ENCODE assay signal across 1 cellular context in genomic region chr1:77219166-77219887, GRCh38.
TF ChIP-seq lines count a peak whose summit lies in the region.

TSS of gene PIGK (minus strand) at chr1:77219430. CDS start at chr1:77219402, 28 bp downstream.

TF ChIP-seq in H1, 55 proteins besides CTCF, POLR2A, EP300 and RAD21 (continued from another document):
- TF ChIP-seq NANOG (IDR thresholded peaks at IDR 0.05; ENCODE audit: insufficient read depth, low read depth, low read length, poor library complexity, severe bottlenecking): no peak
- TF ChIP-seq ASH2L (IDR thresholded peaks at IDR 0.05; ENCODE audit: low read length): peak; percentile 94
- TF ChIP-seq JUN (IDR thresholded peaks at IDR 0.05; ENCODE audit: low read depth, low read length): no peak
- peak; percentile 92 for TF ChIP-seq TAF1 (IDR thresholded peaks at IDR 0.05; ENCODE audit: low read depth, low read length)
- TF ChIP-seq SRF (IDR thresholded peaks at IDR 0.05; ENCODE audit: low read depth, low read length): no peak
- no peak for TF ChIP-seq RNF2 (IDR thresholded peaks at IDR 0.05; ENCODE audit: borderline replicate concordance, low read depth, low read length, missing control alignments, poor library complexity, severe bottlenecking)
- peak; percentile 81; the same call in 1 of the 2 replicates for TF ChIP-seq RBBP5 (IDR thresholded peaks at IDR 0.05; ENCODE audit: borderline replicate concordance, low read depth, low read length)
- TF ChIP-seq HDAC2 (IDR thresholded peaks at IDR 0.05; ENCODE audit: borderline replicate concordance in 1 of 2, low read depth in 2 of 2, low read length in 2 of 2): peak in 1 of 2 experiments; percentile 77; a peak in 1 of 4 replicates
- no peak for TF ChIP-seq KDM1A (IDR thresholded peaks at IDR 0.05; ENCODE audit: borderline replicate concordance, low read length)
- no peak for TF ChIP-seq HDAC6 (IDR thresholded peaks at IDR 0.05; ENCODE audit: low read depth, low read length)
- peak; percentile 81 for TF ChIP-seq KDM5A (IDR thresholded peaks at IDR 0.05; ENCODE audit: low read length)
- peak; percentile 90 for TF ChIP-seq TBP (IDR thresholded peaks at IDR 0.05; ENCODE audit: low read depth, low read length)
- TF ChIP-seq NRF1 (IDR thresholded peaks at IDR 0.05; ENCODE audit: low read depth, low read length): no peak
- peak; percentile 87 for TF ChIP-seq SAP30 (IDR thresholded peaks at IDR 0.05; ENCODE audit: insufficient read depth, insufficient replicate concordance, low read length)
- TF ChIP-seq POLR2AphosphoS5 (IDR thresholded peaks at IDR 0.05; ENCODE audit: low read depth, low read length): peak; percentile 69
- no peak for TF ChIP-seq SIX5 (IDR thresholded peaks at IDR 0.05; ENCODE audit: low read depth, low read length)
- TF ChIP-seq, protein P1, sequence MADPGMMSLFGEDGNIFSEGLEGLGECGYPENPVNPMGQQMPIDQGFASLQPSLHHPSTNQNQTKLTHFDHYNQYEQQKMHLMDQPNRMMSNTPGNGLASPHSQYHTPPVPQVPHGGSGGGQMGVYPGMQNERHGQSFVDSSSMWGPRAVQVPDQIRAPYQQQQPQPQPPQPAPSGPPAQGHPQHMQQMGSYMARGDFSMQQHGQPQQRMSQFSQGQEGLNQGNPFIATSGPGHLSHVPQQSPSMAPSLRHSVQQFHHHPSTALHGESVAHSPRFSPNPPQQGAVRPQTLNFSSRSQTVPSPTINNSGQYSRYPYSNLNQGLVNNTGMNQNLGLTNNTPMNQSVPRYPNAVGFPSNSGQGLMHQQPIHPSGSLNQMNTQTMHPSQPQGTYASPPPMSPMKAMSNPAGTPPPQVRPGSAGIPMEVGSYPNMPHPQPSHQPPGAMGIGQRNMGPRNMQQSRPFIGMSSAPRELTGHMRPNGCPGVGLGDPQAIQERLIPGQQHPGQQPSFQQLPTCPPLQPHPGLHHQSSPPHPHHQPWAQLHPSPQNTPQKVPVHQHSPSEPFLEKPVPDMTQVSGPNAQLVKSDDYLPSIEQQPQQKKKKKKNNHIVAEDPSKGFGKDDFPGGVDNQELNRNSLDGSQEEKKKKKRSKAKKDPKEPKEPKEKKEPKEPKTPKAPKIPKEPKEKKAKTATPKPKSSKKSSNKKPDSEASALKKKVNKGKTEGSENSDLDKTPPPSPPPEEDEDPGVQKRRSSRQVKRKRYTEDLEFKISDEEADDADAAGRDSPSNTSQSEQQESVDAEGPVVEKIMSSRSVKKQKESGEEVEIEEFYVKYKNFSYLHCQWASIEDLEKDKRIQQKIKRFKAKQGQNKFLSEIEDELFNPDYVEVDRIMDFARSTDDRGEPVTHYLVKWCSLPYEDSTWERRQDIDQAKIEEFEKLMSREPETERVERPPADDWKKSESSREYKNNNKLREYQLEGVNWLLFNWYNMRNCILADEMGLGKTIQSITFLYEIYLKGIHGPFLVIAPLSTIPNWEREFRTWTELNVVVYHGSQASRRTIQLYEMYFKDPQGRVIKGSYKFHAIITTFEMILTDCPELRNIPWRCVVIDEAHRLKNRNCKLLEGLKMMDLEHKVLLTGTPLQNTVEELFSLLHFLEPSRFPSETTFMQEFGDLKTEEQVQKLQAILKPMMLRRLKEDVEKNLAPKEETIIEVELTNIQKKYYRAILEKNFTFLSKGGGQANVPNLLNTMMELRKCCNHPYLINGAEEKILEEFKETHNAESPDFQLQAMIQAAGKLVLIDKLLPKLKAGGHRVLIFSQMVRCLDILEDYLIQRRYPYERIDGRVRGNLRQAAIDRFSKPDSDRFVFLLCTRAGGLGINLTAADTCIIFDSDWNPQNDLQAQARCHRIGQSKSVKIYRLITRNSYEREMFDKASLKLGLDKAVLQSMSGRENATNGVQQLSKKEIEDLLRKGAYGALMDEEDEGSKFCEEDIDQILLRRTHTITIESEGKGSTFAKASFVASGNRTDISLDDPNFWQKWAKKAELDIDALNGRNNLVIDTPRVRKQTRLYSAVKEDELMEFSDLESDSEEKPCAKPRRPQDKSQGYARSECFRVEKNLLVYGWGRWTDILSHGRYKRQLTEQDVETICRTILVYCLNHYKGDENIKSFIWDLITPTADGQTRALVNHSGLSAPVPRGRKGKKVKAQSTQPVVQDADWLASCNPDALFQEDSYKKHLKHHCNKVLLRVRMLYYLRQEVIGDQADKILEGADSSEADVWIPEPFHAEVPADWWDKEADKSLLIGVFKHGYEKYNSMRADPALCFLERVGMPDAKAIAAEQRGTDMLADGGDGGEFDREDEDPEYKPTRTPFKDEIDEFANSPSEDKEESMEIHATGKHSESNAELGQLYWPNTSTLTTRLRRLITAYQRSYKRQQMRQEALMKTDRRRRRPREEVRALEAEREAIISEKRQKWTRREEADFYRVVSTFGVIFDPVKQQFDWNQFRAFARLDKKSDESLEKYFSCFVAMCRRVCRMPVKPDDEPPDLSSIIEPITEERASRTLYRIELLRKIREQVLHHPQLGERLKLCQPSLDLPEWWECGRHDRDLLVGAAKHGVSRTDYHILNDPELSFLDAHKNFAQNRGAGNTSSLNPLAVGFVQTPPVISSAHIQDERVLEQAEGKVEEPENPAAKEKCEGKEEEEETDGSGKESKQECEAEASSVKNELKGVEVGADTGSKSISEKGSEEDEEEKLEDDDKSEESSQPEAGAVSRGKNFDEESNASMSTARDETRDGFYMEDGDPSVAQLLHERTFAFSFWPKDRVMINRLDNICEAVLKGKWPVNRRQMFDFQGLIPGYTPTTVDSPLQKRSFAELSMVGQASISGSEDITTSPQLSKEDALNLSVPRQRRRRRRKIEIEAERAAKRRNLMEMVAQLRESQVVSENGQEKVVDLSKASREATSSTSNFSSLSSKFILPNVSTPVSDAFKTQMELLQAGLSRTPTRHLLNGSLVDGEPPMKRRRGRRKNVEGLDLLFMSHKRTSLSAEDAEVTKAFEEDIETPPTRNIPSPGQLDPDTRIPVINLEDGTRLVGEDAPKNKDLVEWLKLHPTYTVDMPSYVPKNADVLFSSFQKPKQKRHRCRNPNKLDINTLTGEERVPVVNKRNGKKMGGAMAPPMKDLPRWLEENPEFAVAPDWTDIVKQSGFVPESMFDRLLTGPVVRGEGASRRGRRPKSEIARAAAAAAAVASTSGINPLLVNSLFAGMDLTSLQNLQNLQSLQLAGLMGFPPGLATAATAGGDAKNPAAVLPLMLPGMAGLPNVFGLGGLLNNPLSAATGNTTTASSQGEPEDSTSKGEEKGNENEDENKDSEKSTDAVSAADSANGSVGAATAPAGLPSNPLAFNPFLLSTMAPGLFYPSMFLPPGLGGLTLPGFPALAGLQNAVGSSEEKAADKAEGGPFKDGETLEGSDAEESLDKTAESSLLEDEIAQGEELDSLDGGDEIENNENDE (IDR thresholded peaks at IDR 0.05; ENCODE audit: insufficient replicate concordance, low read length): no peak
- no peak for TF ChIP-seq CHD2 (IDR thresholded peaks at IDR 0.05; ENCODE audit: low read length)
- TF ChIP-seq ATF2 (IDR thresholded peaks at IDR 0.05; ENCODE audit: low read length): no peak
- TF ChIP-seq SIN3A (conservative IDR thresholded peaks at IDR 0.05 in 1 of 2, IDR thresholded peaks at IDR 0.05 in 1 of 2; ENCODE audit: low read depth in 1 of 2, low read length in 2 of 2): peak; percentile 3 to 81; a peak in 2 of 4 replicates
- TF ChIP-seq JUND (IDR thresholded peaks at IDR 0.05; ENCODE audit: low read length): no peak
- TF ChIP-seq MAX (IDR thresholded peaks at IDR 0.05): peak; percentile 39; the same call in 1 of the 2 replicates
- TF ChIP-seq, protein P2, sequence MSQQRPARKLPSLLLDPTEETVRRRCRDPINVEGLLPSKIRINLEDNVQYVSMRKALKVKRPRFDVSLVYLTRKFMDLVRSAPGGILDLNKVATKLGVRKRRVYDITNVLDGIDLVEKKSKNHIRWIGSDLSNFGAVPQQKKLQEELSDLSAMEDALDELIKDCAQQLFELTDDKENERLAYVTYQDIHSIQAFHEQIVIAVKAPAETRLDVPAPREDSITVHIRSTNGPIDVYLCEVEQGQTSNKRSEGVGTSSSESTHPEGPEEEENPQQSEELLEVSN (IDR thresholded peaks at IDR 0.05): no peak
- TF ChIP-seq RFX5 (IDR thresholded peaks at IDR 0.05; ENCODE audit: borderline replicate concordance, low read depth, low read length): no peak
- no peak for TF ChIP-seq BACH1 (IDR thresholded peaks at IDR 0.05; ENCODE audit: low read length)
- no peak for TF ChIP-seq CREB1 (IDR thresholded peaks at IDR 0.05)
- TF ChIP-seq CBX8 (IDR thresholded peaks at IDR 0.05; ENCODE audit: borderline replicate concordance, low read depth, low read length): no peak
- peak; percentile 94 for TF ChIP-seq YY1 (IDR thresholded peaks at IDR 0.05; ENCODE audit: low read depth, low read length)
- no peak for TF ChIP-seq EZH2 (IDR thresholded peaks at IDR 0.05; ENCODE audit: low read depth, low read length, severe bottlenecking)
- TF ChIP-seq SUZ12 (IDR thresholded peaks at IDR 0.05; ENCODE audit: low read length): no peak
- peak; percentile 74 for TF ChIP-seq PHF8 (conservative IDR thresholded peaks at IDR 0.05; ENCODE audit: low read depth, low read length)
- TF ChIP-seq BCL11A (IDR thresholded peaks at IDR 0.05; ENCODE audit: low read depth in 2 of 2, low read length in 2 of 2): no peak
- no peak for TF ChIP-seq GTF2F1 (IDR thresholded peaks at IDR 0.05; ENCODE audit: borderline replicate concordance, low read depth, low read length)
- no peak for TF ChIP-seq TCF12 (IDR thresholded peaks at IDR 0.05; ENCODE audit: low read depth, low read length)
- no peak for TF ChIP-seq POU5F1 (IDR thresholded peaks at IDR 0.05; ENCODE audit: low read depth, low read length)
